In the genomic region with DNA sequence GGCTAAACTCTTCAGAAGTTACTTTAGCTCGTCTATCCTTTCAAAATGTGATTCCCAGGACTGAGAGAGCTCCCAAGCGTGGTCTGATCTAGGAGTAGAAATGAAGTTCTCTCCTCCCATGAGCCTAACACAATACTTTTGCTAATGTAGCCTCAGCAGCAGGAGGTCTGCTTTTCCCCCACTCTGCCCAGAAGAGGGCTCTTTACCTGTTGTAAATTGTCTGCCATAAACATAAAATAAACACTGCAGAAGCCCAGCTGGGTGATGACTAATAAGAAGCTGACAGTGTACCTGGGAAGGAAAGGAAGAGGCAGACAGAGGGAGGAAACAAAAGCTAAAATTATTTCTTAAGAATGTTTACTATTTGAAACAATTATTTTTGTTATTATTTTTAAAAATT, we compare ENCODE assay signal across 10 cellular contexts. TPM values are rescaled to one million over a fixed set of nuclear protein-coding genes. Genes with fewer than 3 reads are reported as not detected.
DNase-seq lines count a peak whose midpoint lies in the region; ATAC-seq, FAIRE-seq and TF ChIP-seq lines count a peak whose summit lies in the region.
"Had no signal": no experiment of that assay in that cellular context is flagged by ENCODE, and none has a peak within 500 bp of the region (broad histone marks: within the 10 kb centered on the region; RNA-seq: fewer than 3 reads in every experiment).

No MANE protein-coding gene starts in this region.

- no peaks in the 10 kb centered on the region for H3K27me3 ChIP-seq in MM.1S (replicated peaks; ENCODE audit: insufficient read depth, low read length)
- H3K27me3 ChIP-seq: right lobe of liver had no signal

- H2AFZ ChIP-seq in MM.1S (ENCODE audit: low read length) = no peak overlapping the region

- peak; percentile 51 for FAIRE-seq in GM18507 (lab: Jason Lieb, UNC)

- no peak overlapping the region for H3K4me3 ChIP-seq in MM.1S (ENCODE audit: low read length)
- H3K4me3 ChIP-seq: right lobe of liver had no signal

- no peaks in the 10 kb centered on the region for H3K9me3 ChIP-seq in MM.1S (replicated peaks; ENCODE audit: insufficient read depth, low read length)
- H3K9me3 ChIP-seq: right lobe of liver had no signal

- DNase-seq in Calu3 (peak; percentile 49), GM18507 (ENCODE audit: extremely low spot score, insufficient read length, low read depth) (no peak), MM.1S (no peak), epithelial cell of prostate (ENCODE audit: low read depth, low spot score) (peak; percentile 14), hypothalamus (lab: John Stamatoyannopoulos, UW) (no peak), ACHN (no peak)
- no peak for DNase-seq in activated naive CD4-positive, alpha-beta T cell treated with Interleukin-2 at 50 U/mL for 16 hours
- DNase-seq: right lobe of liver; stimulated activated naive CD4-positive, alpha-beta T cell treated with Interleukin-2 at 50 U/mL for 16 hours had no signal

- H3K27me3 Mint-ChIP-seq in Calu3 (ENCODE audit: unreplicated experiment) = peaks cover 38% of the 10 kb centered on the region

- TF ChIP-seq CTCF in Calu3 (IDR thresholded peaks at IDR 0.05; ENCODE audit: unreplicated experiment) (no peak), MM.1S (IDR thresholded peaks at IDR 0.05; ENCODE audit: low read length) (peak; percentile 18)

- no peak overlapping the region for H3K4me2 ChIP-seq in MM.1S (ENCODE audit: low read depth, low read length)

- no peaks in the 10 kb centered on the region for H3K36me3 ChIP-seq in MM.1S (replicated peaks; ENCODE audit: insufficient read depth, low read length)
- H3K36me3 ChIP-seq: right lobe of liver had no signal

- no peak overlapping the region for H3K27ac Mint-ChIP-seq in Calu3 (ENCODE audit: unreplicated experiment)

- H3K9ac ChIP-seq in MM.1S (ENCODE audit: low read length) = no peak overlapping the region

- H3K79me2 ChIP-seq in MM.1S (ENCODE audit: low read length) = no peaks in the 10 kb centered on the region

- H3K36me3 Mint-ChIP-seq in Calu3 (ENCODE audit: insufficient read depth, unreplicated experiment) = no peaks in the 10 kb centered on the region

- no peak for ATAC-seq in GM18909 (IDR thresholded peaks at IDR 0.05; ENCODE audit: poor library complexity, unreplicated experiment)

- in situ Hi-C loops in ACHN (cut with HindIII; ENCODE audit: low pct_ligation_motif_present, low pct_unique_long_range_greater_than_20kb, low sequenced_read_pairs) = no loop called here

- H3K4me1 Mint-ChIP-seq in Calu3 (ENCODE audit: low read depth, unreplicated experiment) = peaks cover 8% of the 10 kb centered on the region

- no peaks in the 10 kb centered on the region for H3F3A ChIP-seq in MM.1S (ENCODE audit: insufficient read depth, low read length)

- CTCF ChIA-PET in Calu3 (lab: Charles Lee) = interaction anchor here (0.6 to 2.1 kb wide), 5 partner anchors 28 to 1386 kb away, joined by 3 to 8 read pairs (median 5); partner anchors contain the start of gene GM2A

- BruUV-seq in Calu3 (replicated peaks; lab: Mats Ljungman, UMichigan) = no TSS peak

- H3K27ac ChIP-seq in MM.1S (ENCODE audit: low read length) = no peak overlapping the region
- H3K27ac ChIP-seq in epithelial cell of prostate = no peak overlapping the region
- H3K27ac ChIP-seq: right lobe of liver had no signal

- H3K9me3 Mint-ChIP-seq in Calu3 (ENCODE audit: low read depth, unreplicated experiment) = no peaks in the 10 kb centered on the region

- H3K4me3 Mint-ChIP-seq in Calu3 (ENCODE audit: low read depth, unreplicated experiment) = no peak overlapping the region

- no peaks in the 10 kb centered on the region for H3K4me1 ChIP-seq in MM.1S (ENCODE audit: low read length)
- H3K4me1 ChIP-seq: right lobe of liver had no signal

- no peaks in the 10 kb centered on the region for H3K9me2 ChIP-seq in MM.1S (replicated peaks; ENCODE audit: insufficient read depth, low read length)

- no peaks in the 10 kb centered on the region for H4K20me1 ChIP-seq in MM.1S (ENCODE audit: insufficient read depth, low read length)

- intact Hi-C loops in Calu3 (cut with micrococcal nuclease; ENCODE audit: unreplicated experiment) = no loop called here

RNA-seq across cellular contexts. Expression of gene SLC36A3, which starts 15.4 kb away (rescaled TPM):
- total RNA-seq in Calu3 (2022) = not detected in 2 replicates
- total RNA-seq: right lobe of liver had no signal

RNA-seq across cellular contexts. Expression of gene GM2A, which starts 35.2 kb away (rescaled TPM):
- total RNA-seq in Calu3 (2022) = 21.1 and 22.4 TPM in 2 replicates

RNA-seq across cellular contexts. Expression of gene SLC36A2, which starts 59.2 kb away (rescaled TPM):
- not detected in 2 replicates for total RNA-seq in Calu3 (2022)
- total RNA-seq: right lobe of liver had no signal

Comparison
In these comparisons a context has a peak if more than half of its experiments do, and no peak if none do; other contexts are left out.
1. DNase-seq: peak in Calu3 (single experiment) and epithelial cell of prostate (single experiment); none in GM18507 (single experiment), MM.1S (single experiment), hypothalamus (0 of 51), ACHN (single experiment) and activated naive CD4-positive, alpha-beta T cell treated with Interleukin-2 at 50 U/mL for 16 hours (single experiment).